4 cellular contexts compared by ENCODE assay signal in genomic region chr1:92228401-92228800, GRCh38. TPM values are rescaled to one million over a fixed set of nuclear protein-coding genes. Genes with fewer than 3 reads are reported as not detected.
"Had no signal": no experiment of that assay in that cellular context is flagged by ENCODE, and none has a peak within 500 bp of the region (broad histone marks: within the 10 kb centered on the region; RNA-seq: fewer than 3 reads in every experiment).

No MANE protein-coding gene starts in this region.

- ATAC-seq: GM12878 had no signal

- H3K4me3 ChIP-seq: GM12878 had no signal

- DNase-seq: GDM1, GF-D8 had no signal

RNA-seq across cellular contexts. Expression of gene C1orf146, which starts 10.7 kb away (rescaled TPM):
- total RNA-seq: G401, GM12878 had no signal
- polyA plus RNA-seq: GM12878 had no signal
